In genomic region chr17:75485688-75486087, GRCh38 we compare ENCODE assay signal across 18 cellular contexts. TPM values are rescaled to one million over a fixed set of nuclear protein-coding genes. Genes with fewer than 3 reads are reported as not detected.
A peak's percentile ranks its signal among the peaks of the same experiment; 100 is the strongest.
DNase-seq lines count a peak whose midpoint lies in the region; ATAC-seq and TF ChIP-seq lines count a peak whose summit lies in the region.
"Had no signal": no experiment of that assay in that cellular context is flagged by ENCODE, and none has a peak within 500 bp of the region (broad histone marks: within the 10 kb centered on the region; RNA-seq: fewer than 3 reads in every experiment).

No MANE protein-coding gene starts in this region.

- H3K27me3 ChIP-seq in heart right ventricle: no peaks in the 10 kb centered on the region
- no peaks in the 10 kb centered on the region for H3K27me3 ChIP-seq in neuronal stem cell (ENCODE audit: control insufficient read depth in 3 of 3, insufficient read depth in 3 of 3, low read depth in 1 of 3, low read length in 3 of 3)
- H3K27me3 ChIP-seq in testis: no peaks in the 10 kb centered on the region
- H3K27me3 ChIP-seq in breast epithelium: no peaks in the 10 kb centered on the region
- H3K27me3 ChIP-seq: MG63, Peyer's patch had no signal

- no peak for ATAC-seq in activated CD8-positive, alpha-beta T cell treated with anti-CD3 and anti-CD28 coated beads, Interleukin-2, amount 10 ng/mL, durations not matched to agents 7 days and 5 days
- ATAC-seq in activated CD8-positive, alpha-beta T cell treated with anti-CD3 and anti-CD28 coated beads for 36 hours: no peak
- peak in 3 of 8 donors; percentile 21 to 32 (median 32) for ATAC-seq in heart right ventricle
- ATAC-seq in GM18907 (IDR thresholded peaks at IDR 0.05; ENCODE audit: unreplicated experiment): no peak

- no peak overlapping the region for H3K14ac ChIP-seq in neuronal stem cell (ENCODE audit: low read length)

- H3K4me3 ChIP-seq in heart right ventricle (no peak overlapping the region), neuronal stem cell (ENCODE audit: low read length in 2 of 2) (no peak overlapping the region), testis (no peak overlapping the region), breast epithelium (no peak overlapping the region)
- H3K4me3 ChIP-seq: MG63, Peyer's patch had no signal

- no peaks in the 10 kb centered on the region for H3K9me3 Mint-ChIP-seq in activated CD8-positive, alpha-beta T cell treated with anti-CD3 and anti-CD28 coated beads, Interleukin-2, amount 10 ng/mL, durations not matched to agents 7 days and 5 days (ENCODE audit: insufficient read depth)
- H3K9me3 Mint-ChIP-seq in activated CD8-positive, alpha-beta T cell treated with anti-CD3 and anti-CD28 coated beads for 36 hours: no peaks in the 10 kb centered on the region

- peaks cover 31% of the 10 kb centered on the region for H3K4me1 Mint-ChIP-seq in activated CD8-positive, alpha-beta T cell treated with anti-CD3 and anti-CD28 coated beads, Interleukin-2, amount 10 ng/mL, durations not matched to agents 7 days and 5 days (ENCODE audit: low read depth)
- H3K4me1 Mint-ChIP-seq in activated CD8-positive, alpha-beta T cell treated with anti-CD3 and anti-CD28 coated beads for 36 hours (ENCODE audit: low read depth): peaks cover 17% of the 10 kb centered on the region

- DNase-seq in activated CD8-positive, alpha-beta T cell treated with anti-CD3 and anti-CD28 coated beads, Interleukin-2, amount 10 ng/mL, durations not matched to agents 7 days and 5 days: no peak
- no peak for DNase-seq in activated CD8-positive, alpha-beta T cell treated with anti-CD3 and anti-CD28 coated beads for 36 hours
- DNase-seq in heart right ventricle: peak in 1 of 2 donors; percentile 22
- DNase-seq in neuronal stem cell (ENCODE audit: low spot score): no peak
- no peak for DNase-seq in testis
- DNase-seq in breast epithelium (ENCODE audit: low spot score in 2 of 2): no peak
- DNase-seq in NCI-H524 treated with DMSO at 0.1 percent for 48 hours (lab: John Stamatoyannopoulos, UW): no peak
- DNase-seq: COR-L47, H7, Karpas-422, MG63, NCI-H1092 treated with DMSO at 0.1 percent for 48 hours, NCI-H2081 treated with DMSO at 0.1 percent for 48 hours, NCI-H510A treated with DMSO at 0.1 percent for 48 hours, SHP77 treated with DMSO at 0.1 percent for 48 hours had no signal

- H2AK5ac ChIP-seq in neuronal stem cell (ENCODE audit: low read depth, low read length): no peak overlapping the region

- H3K4ac ChIP-seq in neuronal stem cell (ENCODE audit: low read length): no peak overlapping the region

- H3K9me3 ChIP-seq in heart right ventricle (no peaks in the 10 kb centered on the region), neuronal stem cell (replicated peaks in 1 of 2; ENCODE audit: control insufficient read depth in 2 of 2, insufficient read depth in 1 of 2, low read depth in 1 of 2, low read length in 2 of 2) (peaks cover 0 to 1% of the 10 kb centered on the region in 2 donors), testis (no peaks in the 10 kb centered on the region), breast epithelium (no peaks in the 10 kb centered on the region)
- H3K9me3 ChIP-seq: MG63, Peyer's patch had no signal

- no peak overlapping the region for H2BK12ac ChIP-seq in neuronal stem cell (ENCODE audit: low read length)

- H4K91ac ChIP-seq in neuronal stem cell (ENCODE audit: low read depth, low read length, poor library complexity): peak overlapping the region; percentile 40

- H3K36me3 ChIP-seq in heart right ventricle: peaks cover 0 to 23% (median 0%) of the 10 kb centered on the region in 9 donors
- H3K36me3 ChIP-seq in neuronal stem cell (replicated peaks in 1 of 2; ENCODE audit: control insufficient read depth in 2 of 2, insufficient read depth in 2 of 2, low read length in 2 of 2): peaks cover 4 to 37% of the 10 kb centered on the region in 2 donors
- H3K36me3 ChIP-seq in testis (ENCODE audit: low read depth, missing control alignments): no peaks in the 10 kb centered on the region
- no peaks in the 10 kb centered on the region for H3K36me3 ChIP-seq in breast epithelium
- H3K36me3 ChIP-seq: MG63 had no signal

- intact Hi-C loops in activated CD8-positive, alpha-beta T cell treated with anti-CD3 and anti-CD28 coated beads for 36 hours (cut with micrococcal nuclease): no loop called here
- intact Hi-C loops in heart right ventricle (cut with DNase I): no loop called here
- intact Hi-C loops in testis (cut with DNase I; ENCODE audit: low total_unique reads): no loop called here
- intact Hi-C loops in breast epithelium (cut with DNase I; ENCODE audit: low total_unique reads): no loop called here

- H3K79me1 ChIP-seq in neuronal stem cell (ENCODE audit: low read depth, low read length): no peaks in the 10 kb centered on the region

- POLR2A ChIA-PET in activated CD8-positive, alpha-beta T cell treated with anti-CD3 and anti-CD28 coated beads, Interleukin-2, amount 10 ng/mL, durations not matched to agents 7 days and 5 days (lab: Charles Lee): no interaction called here
- POLR2A ChIA-PET in activated CD8-positive, alpha-beta T cell treated with anti-CD3 and anti-CD28 coated beads for 36 hours (lab: Charles Lee): no interaction called here

- no peak overlapping the region for H3K9ac ChIP-seq in neuronal stem cell (ENCODE audit: low read depth, low read length, poor library complexity)

- H3K4me3 Mint-ChIP-seq in activated CD8-positive, alpha-beta T cell treated with anti-CD3 and anti-CD28 coated beads, Interleukin-2, amount 10 ng/mL, durations not matched to agents 7 days and 5 days: no peak overlapping the region
- no peak overlapping the region for H3K4me3 Mint-ChIP-seq in activated CD8-positive, alpha-beta T cell treated with anti-CD3 and anti-CD28 coated beads for 36 hours

- no peak overlapping the region for H2BK120ac ChIP-seq in neuronal stem cell (ENCODE audit: low read depth, low read length)

- H3K27ac ChIP-seq in heart right ventricle: peak overlapping the region in 9 of 10 donors; percentile 21 to 76 (median 54)
- no peak overlapping the region for H3K27ac ChIP-seq in neuronal stem cell (replicated peaks; ENCODE audit: low read length)
- H3K27ac ChIP-seq in testis: peak overlapping the region; percentile 36 to 75
- H3K27ac ChIP-seq in breast epithelium: no peak overlapping the region
- H3K27ac ChIP-seq: C4-2B, Peyer's patch had no signal

- H2AFZ ChIP-seq in neuronal stem cell (ENCODE audit: low read length): no peak overlapping the region

- CTCF ChIA-PET in activated CD8-positive, alpha-beta T cell treated with anti-CD3 and anti-CD28 coated beads, Interleukin-2, amount 10 ng/mL, durations not matched to agents 7 days and 5 days (lab: Charles Lee): no interaction called here
- CTCF ChIA-PET in activated CD8-positive, alpha-beta T cell treated with anti-CD3 and anti-CD28 coated beads for 36 hours (lab: Charles Lee): interaction anchor here (2.3 kb wide), 1 partner anchor 30 kb away, joined by 5 read pairs; the partner anchor contains the start of gene TMEM94

- peaks cover 18 to 71% (median 61%) of the 10 kb centered on the region in 9 donors for H3K4me1 ChIP-seq in heart right ventricle
- peaks cover 3 to 11% of the 10 kb centered on the region in 2 donors for H3K4me1 ChIP-seq in neuronal stem cell (ENCODE audit: control insufficient read depth in 2 of 2, insufficient read depth in 1 of 2, low read depth in 1 of 2, low read length in 2 of 2)
- H3K4me1 ChIP-seq in testis: peaks cover 46% of the 10 kb centered on the region
- no peaks in the 10 kb centered on the region for H3K4me1 ChIP-seq in breast epithelium

- H2BK5ac ChIP-seq in neuronal stem cell (ENCODE audit: low read length): peak overlapping the region; percentile 20

- no peaks in the 10 kb centered on the region for H3K27me3 Mint-ChIP-seq in activated CD8-positive, alpha-beta T cell treated with anti-CD3 and anti-CD28 coated beads, Interleukin-2, amount 10 ng/mL, durations not matched to agents 7 days and 5 days (ENCODE audit: low read depth)
- no peaks in the 10 kb centered on the region for H3K27me3 Mint-ChIP-seq in activated CD8-positive, alpha-beta T cell treated with anti-CD3 and anti-CD28 coated beads for 36 hours

- peak overlapping the region; percentile 67 for H3K23ac ChIP-seq in neuronal stem cell (ENCODE audit: low read depth, low read length, poor library complexity)

- peaks cover 20% of the 10 kb centered on the region for H3K36me3 Mint-ChIP-seq in activated CD8-positive, alpha-beta T cell treated with anti-CD3 and anti-CD28 coated beads, Interleukin-2, amount 10 ng/mL, durations not matched to agents 7 days and 5 days (ENCODE audit: low read depth)
- peaks cover 2% of the 10 kb centered on the region for H3K36me3 Mint-ChIP-seq in activated CD8-positive, alpha-beta T cell treated with anti-CD3 and anti-CD28 coated beads for 36 hours (ENCODE audit: low read depth)

- no peak overlapping the region for H3K4me2 ChIP-seq in neuronal stem cell (ENCODE audit: insufficient read depth, low read length, poor library complexity, severe bottlenecking)

- WGBS in heart right ventricle, 2 donors: 72 to 76% methylated on average over 12 of the region's 12 CpGs
- WGBS in neuronal stem cell (ENCODE audit: extremely low coverage in 2 of 2, insufficient read length in 2 of 2, insufficient replicate concordance in 1 of 2), 2 donors: no CpG with 5 or more reads among the region's 12 CpGs
- 50 to 54% methylated on average over 4 to 12 of the region's 12 CpGs for WGBS in testis, 2 donors

- H3K27ac Mint-ChIP-seq in activated CD8-positive, alpha-beta T cell treated with anti-CD3 and anti-CD28 coated beads, Interleukin-2, amount 10 ng/mL, durations not matched to agents 7 days and 5 days: peak overlapping the region; percentile 98
- H3K27ac Mint-ChIP-seq in activated CD8-positive, alpha-beta T cell treated with anti-CD3 and anti-CD28 coated beads for 36 hours: no peak overlapping the region

- no peak for TF ChIP-seq CTCF in activated CD8-positive, alpha-beta T cell treated with anti-CD3 and anti-CD28 coated beads for 36 hours (IDR thresholded peaks at IDR 0.05)
- no peak for TF ChIP-seq CTCF in heart right ventricle (IDR thresholded peaks at IDR 0.05)
- TF ChIP-seq CTCF in testis (IDR thresholded peaks at IDR 0.05): no peak
- no peak for TF ChIP-seq CTCF in breast epithelium (IDR thresholded peaks at IDR 0.05)

- H3K18ac ChIP-seq in neuronal stem cell (ENCODE audit: low read length): peak overlapping the region; percentile 67

- H2BK15ac ChIP-seq in neuronal stem cell (ENCODE audit: low read length): no peak overlapping the region

- TF ChIP-seq POLR2A in testis (IDR thresholded peaks at IDR 0.05): no peak
- TF ChIP-seq POLR2A in breast epithelium (IDR thresholded peaks at IDR 0.05): no peak

- no peak overlapping the region for H4K8ac ChIP-seq in neuronal stem cell (ENCODE audit: low read depth, low read length)

RNA-seq across cellular contexts. Expression of gene TMEM94, which starts 29.3 kb away (rescaled TPM):
- 10 to 100 TPM; 81.9 to 84.8 TPM for total RNA-seq in activated CD8-positive, alpha-beta T cell treated with anti-CD3 and anti-CD28 coated beads, Interleukin-2, amount 10 ng/mL, durations not matched to agents 7 days and 5 days
- total RNA-seq in activated CD8-positive, alpha-beta T cell treated with anti-CD3 and anti-CD28 coated beads for 36 hours: 10 to 100 TPM; 55.3 to 56.4 TPM
- total RNA-seq in heart right ventricle (10 to 100 TPM; 29.0 to 66.7 (median 41.3) TPM), testis (100 to 1,000 TPM; 151 to 171 TPM), breast epithelium (10 to 100 TPM; 45.1 to 62.5 (median 51.1) TPM)
- polyA plus RNA-seq in heart right ventricle (10 to 100 TPM; 25.6 to 56.1 TPM), testis (ENCODE audit: insufficient read depth, low read depth, low replicate concordance) (128 TPM)
- polyA plus RNA-seq in neuronal stem cell (2013, experiment 1 of 2): 63.4 TPM
- polyA plus RNA-seq in neuronal stem cell (2013, experiment 2 of 2): 59.4 TPM

RNA-seq across cellular contexts. Expression of gene CASKIN2, which starts 29.6 kb away (rescaled TPM):
- total RNA-seq in activated CD8-positive, alpha-beta T cell treated with anti-CD3 and anti-CD28 coated beads, Interleukin-2, amount 10 ng/mL, durations not matched to agents 7 days and 5 days: under 1 TPM; 0.68 to 0.97 TPM
- 1 to 10 TPM; 2.2 to 2.5 TPM for total RNA-seq in activated CD8-positive, alpha-beta T cell treated with anti-CD3 and anti-CD28 coated beads for 36 hours
- total RNA-seq in heart right ventricle: 10 to 100 TPM; 29.0 to 59.2 (median 37.2) TPM
- 10 to 100 TPM; 17.6 to 31.2 TPM for polyA plus RNA-seq in heart right ventricle
- 7.5 TPM for polyA plus RNA-seq in neuronal stem cell (2013, experiment 1 of 2)
- 7.9 TPM for polyA plus RNA-seq in neuronal stem cell (2013, experiment 2 of 2)
- 10 to 100 TPM; 15.6 to 22.6 TPM for total RNA-seq in testis
- polyA plus RNA-seq in testis (ENCODE audit: insufficient read depth, low read depth, low replicate concordance): 16.9 TPM
- total RNA-seq in breast epithelium: 10 to 100 TPM in 2 of 3 donors, 1 to 10 TPM in 1; 10.0 to 23.3 (median 14.6) TPM

RNA-seq across cellular contexts. Expression of gene TSEN54, which starts 30.6 kb away (rescaled TPM):
- 10 to 100 TPM; 76.6 to 77.8 TPM for total RNA-seq in activated CD8-positive, alpha-beta T cell treated with anti-CD3 and anti-CD28 coated beads, Interleukin-2, amount 10 ng/mL, durations not matched to agents 7 days and 5 days
- total RNA-seq in activated CD8-positive, alpha-beta T cell treated with anti-CD3 and anti-CD28 coated beads for 36 hours: 10 to 100 TPM; 38.8 to 45.4 TPM
- 1 to 10 TPM; 4.2 to 9.9 (median 6.1) TPM for total RNA-seq in heart right ventricle
- 10 to 100 TPM; 13.6 to 18.1 TPM for polyA plus RNA-seq in heart right ventricle
- polyA plus RNA-seq in neuronal stem cell (2013, experiment 1 of 2): 21.2 TPM
- 24.0 TPM for polyA plus RNA-seq in neuronal stem cell (2013, experiment 2 of 2)
- 10 to 100 TPM; 45.7 to 46.6 TPM for total RNA-seq in testis
- polyA plus RNA-seq in testis (ENCODE audit: insufficient read depth, low read depth, low replicate concordance): 28.3 TPM
- 10 to 100 TPM; 18.4 to 34.7 (median 31.2) TPM for total RNA-seq in breast epithelium

RNA-seq across cellular contexts. Expression of gene LLGL2, which starts 39.8 kb away (rescaled TPM):
- 10 to 100 TPM; 19.3 to 19.8 TPM for total RNA-seq in activated CD8-positive, alpha-beta T cell treated with anti-CD3 and anti-CD28 coated beads, Interleukin-2, amount 10 ng/mL, durations not matched to agents 7 days and 5 days
- total RNA-seq in activated CD8-positive, alpha-beta T cell treated with anti-CD3 and anti-CD28 coated beads for 36 hours: 1 to 10 TPM; 7.2 to 7.4 TPM
- 1 to 10 TPM; 1.1 to 5.0 (median 2.6) TPM for total RNA-seq in heart right ventricle
- 10 to 100 TPM in 1 of 2 donors, 1 to 10 TPM in 1; 5.6 to 14.8 TPM for polyA plus RNA-seq in heart right ventricle
- 25.2 TPM for polyA plus RNA-seq in neuronal stem cell (2013, experiment 1 of 2)
- 26.4 TPM for polyA plus RNA-seq in neuronal stem cell (2013, experiment 2 of 2)
- total RNA-seq in testis: 10 to 100 TPM; 20.6 to 34.3 TPM
- 22.9 TPM for polyA plus RNA-seq in testis (ENCODE audit: insufficient read depth, low read depth, low replicate concordance)
- 10 to 100 TPM in 2 of 3 donors, 1 to 10 TPM in 1; 4.6 to 60.2 (median 52.4) TPM for total RNA-seq in breast epithelium

Comparison
In these comparisons a context has a peak if more than half of its experiments do, and no peak if none do; other contexts are left out.
1. H3K27ac ChIP-seq: peak in heart right ventricle (9 of 10) and testis (2 of 2); none in neuronal stem cell (single experiment) and breast epithelium (0 of 2).